In the genomic region with DNA sequence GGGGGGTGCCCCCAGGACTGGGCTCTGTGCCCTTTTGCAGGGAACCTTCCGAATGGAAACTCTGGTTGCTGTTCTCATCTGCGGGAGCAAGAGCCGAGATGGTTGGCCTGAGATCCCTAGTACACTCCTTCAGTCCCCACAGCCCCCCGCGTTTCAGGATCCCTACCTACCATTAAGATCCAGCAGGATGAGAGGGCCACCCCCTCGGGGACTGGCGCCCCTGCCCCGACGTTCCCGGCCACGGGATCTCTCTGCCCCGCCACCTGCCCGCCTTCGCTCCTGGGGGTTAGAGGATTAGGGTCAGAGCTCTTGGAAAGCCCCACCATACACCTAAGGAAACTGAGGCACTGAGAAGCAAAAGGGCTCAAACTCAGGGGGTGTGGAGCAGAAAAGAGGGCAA, we compare ENCODE assay signal across 9 cellular contexts. TPM values are rescaled to one million over a fixed set of nuclear protein-coding genes. Genes with fewer than 3 reads are reported as not detected.
A peak's percentile ranks its signal among the peaks of the same experiment; 100 is the strongest.
DNase-seq lines count a peak whose midpoint lies in the region; ATAC-seq and TF ChIP-seq lines count a peak whose summit lies in the region.
"Had no signal": no experiment of that assay in that cellular context is flagged by ENCODE, and none has a peak within 500 bp of the region (broad histone marks: within the 10 kb centered on the region; RNA-seq: fewer than 3 reads in every experiment).

No MANE protein-coding gene starts in this region.

- no peaks in the 10 kb centered on the region for H3K9me3 ChIP-seq in right cardiac atrium (ENCODE audit: control insufficient read depth, low read length)

- peak overlapping the region; percentile 90 for H3K27ac Mint-ChIP-seq in T-helper 2 cell treated with Interferon-gamma antibody and Interleukin-4, amounts not matched to agents 5 μg/mL and 100 μg/mL, for 36 hours
- H3K27ac Mint-ChIP-seq in activated CD8-positive, alpha-beta T cell treated with anti-CD3 and anti-CD28 coated beads for 36 hours = peak overlapping the region; percentile 88
- peak overlapping the region; percentile 76 for H3K27ac Mint-ChIP-seq in stimulated activated naive B cell treated with anti-CD40 and anti-IgM and Interleukin-4, amounts not matched to agents 10 μg/mL and 1 μg/mL and 100 μg/mL, for 72 hours

- no peaks in the 10 kb centered on the region for H3K27me3 Mint-ChIP-seq in T-helper 2 cell treated with Interferon-gamma antibody and Interleukin-4, amounts not matched to agents 5 μg/mL and 100 μg/mL, for 36 hours (ENCODE audit: low read depth)
- H3K27me3 Mint-ChIP-seq in activated CD8-positive, alpha-beta T cell treated with anti-CD3 and anti-CD28 coated beads for 36 hours = no peaks in the 10 kb centered on the region
- no peaks in the 10 kb centered on the region for H3K27me3 Mint-ChIP-seq in stimulated activated naive B cell treated with anti-CD40 and anti-IgM and Interleukin-4, amounts not matched to agents 10 μg/mL and 1 μg/mL and 100 μg/mL, for 72 hours

- no peak for DNase-seq in T-helper 2 cell treated with Interferon-gamma antibody and Interleukin-4, amounts not matched to agents 5 μg/mL and 100 μg/mL, for 36 hours (ENCODE audit: low spot score)
- DNase-seq in T-helper 2 cell (no peak), right cardiac atrium (peak in 2 of 3 donors; percentile 46 to 58), SIG-M5 treated with dmso at 0.1 percent for 504 hours (lab: John Stamatoyannopoulos, UW; ENCODE audit: unreplicated experiment) (no peak)
- DNase-seq in activated CD8-positive, alpha-beta T cell treated with anti-CD3 and anti-CD28 coated beads for 36 hours = no peak
- DNase-seq in stimulated activated naive B cell treated with anti-CD40 and anti-IgM and Interleukin-4, amounts not matched to agents 10 μg/mL and 1 μg/mL and 100 μg/mL, for 72 hours = no peak
- DNase-seq: ACHN had no signal

- no peak overlapping the region for H3K4me3 ChIP-seq in right cardiac atrium (ENCODE audit: low read length)

- intact Hi-C loops in activated CD8-positive, alpha-beta T cell treated with anti-CD3 and anti-CD28 coated beads for 36 hours (cut with micrococcal nuclease) = loop anchor here (10.0 kb wide), 1 partner anchor 238 kb away; a partner anchor contains a TSS
- intact Hi-C loops in right cardiac atrium (cut with DNase I) = loop anchor here in 1 of 4 donors (10.0 kb wide), 1 partner anchor 108 kb away; a partner anchor contains a TSS

- H3K36me3 Mint-ChIP-seq in T-helper 2 cell treated with Interferon-gamma antibody and Interleukin-4, amounts not matched to agents 5 μg/mL and 100 μg/mL, for 36 hours (ENCODE audit: low read depth) = peaks cover 14% of the 10 kb centered on the region
- peaks cover 14% of the 10 kb centered on the region for H3K36me3 Mint-ChIP-seq in activated CD8-positive, alpha-beta T cell treated with anti-CD3 and anti-CD28 coated beads for 36 hours (ENCODE audit: low read depth)
- H3K36me3 Mint-ChIP-seq in stimulated activated naive B cell treated with anti-CD40 and anti-IgM and Interleukin-4, amounts not matched to agents 10 μg/mL and 1 μg/mL and 100 μg/mL, for 72 hours = peaks cover 23 to 33% of the 10 kb centered on the region in 2 donors

- no peak for TF ChIP-seq CTCF in activated CD8-positive, alpha-beta T cell treated with anti-CD3 and anti-CD28 coated beads for 36 hours (IDR thresholded peaks at IDR 0.05)

- H3K4me1 ChIP-seq in right cardiac atrium (ENCODE audit: control insufficient read depth, insufficient read depth, low read length) = peaks cover 5% of the 10 kb centered on the region

- 77% methylated on average over 14 of the region's 14 CpGs for WGBS in right cardiac atrium

- peaks cover 29% of the 10 kb centered on the region for H3K4me1 Mint-ChIP-seq in T-helper 2 cell treated with Interferon-gamma antibody and Interleukin-4, amounts not matched to agents 5 μg/mL and 100 μg/mL, for 36 hours (ENCODE audit: low read depth)
- peaks cover 40% of the 10 kb centered on the region for H3K4me1 Mint-ChIP-seq in activated CD8-positive, alpha-beta T cell treated with anti-CD3 and anti-CD28 coated beads for 36 hours (ENCODE audit: low read depth)
- peaks cover 34 to 53% of the 10 kb centered on the region in 2 donors for H3K4me1 Mint-ChIP-seq in stimulated activated naive B cell treated with anti-CD40 and anti-IgM and Interleukin-4, amounts not matched to agents 10 μg/mL and 1 μg/mL and 100 μg/mL, for 72 hours

- CTCF ChIA-PET in activated CD8-positive, alpha-beta T cell treated with anti-CD3 and anti-CD28 coated beads for 36 hours (lab: Charles Lee) = interaction anchor here (1.6 to 2.5 kb wide), 3 partner anchors 9 to 86 kb away, joined by 4 to 17 read pairs (median 7); no protein-coding TSS in a partner anchor

- no peaks in the 10 kb centered on the region for H3K9me3 Mint-ChIP-seq in T-helper 2 cell treated with Interferon-gamma antibody and Interleukin-4, amounts not matched to agents 5 μg/mL and 100 μg/mL, for 36 hours
- H3K9me3 Mint-ChIP-seq in activated CD8-positive, alpha-beta T cell treated with anti-CD3 and anti-CD28 coated beads for 36 hours = no peaks in the 10 kb centered on the region
- no peaks in the 10 kb centered on the region for H3K9me3 Mint-ChIP-seq in stimulated activated naive B cell treated with anti-CD40 and anti-IgM and Interleukin-4, amounts not matched to agents 10 μg/mL and 1 μg/mL and 100 μg/mL, for 72 hours

- POLR2A ChIA-PET in activated CD8-positive, alpha-beta T cell treated with anti-CD3 and anti-CD28 coated beads for 36 hours (lab: Charles Lee) = interaction anchor here (0.9 to 8.1 kb wide), 5 partner anchors 9 to 122 kb away, joined by 3 to 64 read pairs (median 7); no protein-coding TSS in a partner anchor

- ATAC-seq in activated CD8-positive, alpha-beta T cell treated with anti-CD3 and anti-CD28 coated beads for 36 hours = no peak
- ATAC-seq in right cardiac atrium = no peak
- no peak for ATAC-seq in stimulated activated naive B cell treated with anti-CD40 and anti-IgM and Interleukin-4, amounts not matched to agents 10 μg/mL and 1 μg/mL and 100 μg/mL, for 72 hours (replicated peaks)
- no peak for ATAC-seq in GM18873 (IDR thresholded peaks at IDR 0.05; ENCODE audit: low FRiP score, unreplicated experiment)
- no peak for ATAC-seq in HG03565 (IDR thresholded peaks at IDR 0.05; ENCODE audit: unreplicated experiment)

- H3K4me3 Mint-ChIP-seq in T-helper 2 cell treated with Interferon-gamma antibody and Interleukin-4, amounts not matched to agents 5 μg/mL and 100 μg/mL, for 36 hours = peak overlapping the region; percentile 95
- H3K4me3 Mint-ChIP-seq in activated CD8-positive, alpha-beta T cell treated with anti-CD3 and anti-CD28 coated beads for 36 hours = peak overlapping the region; percentile 86
- peak overlapping the region; percentile 91 to 95 for H3K4me3 Mint-ChIP-seq in stimulated activated naive B cell treated with anti-CD40 and anti-IgM and Interleukin-4, amounts not matched to agents 10 μg/mL and 1 μg/mL and 100 μg/mL, for 72 hours

- no peaks in the 10 kb centered on the region for H3K27me3 ChIP-seq in right cardiac atrium (ENCODE audit: control insufficient read depth, insufficient read depth)

- H3K27ac ChIP-seq in right cardiac atrium (ENCODE audit: low read length) = no peak overlapping the region

RNA-seq across cellular contexts. Expression of a gene that starts 1.2 kb away (rescaled TPM):
- total RNA-seq in activated CD8-positive, alpha-beta T cell treated with anti-CD3 and anti-CD28 coated beads for 36 hours = 10 to 100 TPM; 21.8 to 23.6 TPM
- total RNA-seq in right cardiac atrium = 10 to 100 TPM; 20.6 to 31.7 (median 26.3) TPM
- 29.5 TPM for polyA plus RNA-seq in right cardiac atrium

RNA-seq across cellular contexts. Expression of a gene that starts 3.7 kb away (rescaled TPM):
- under 1 TPM; 0.31 to 0.32 TPM for total RNA-seq in activated CD8-positive, alpha-beta T cell treated with anti-CD3 and anti-CD28 coated beads for 36 hours
- 1 to 10 TPM; 7.4 to 9.8 (median 9.1) TPM for total RNA-seq in right cardiac atrium
- 13.1 TPM for polyA plus RNA-seq in right cardiac atrium

RNA-seq across cellular contexts. Expression of a gene that starts 30.7 kb away (rescaled TPM):
- 10 to 100 TPM; 21.1 to 22.0 TPM for total RNA-seq in activated CD8-positive, alpha-beta T cell treated with anti-CD3 and anti-CD28 coated beads for 36 hours
- 1 to 10 TPM; 5.1 to 8.4 (median 6.6) TPM for total RNA-seq in right cardiac atrium
- 8.3 TPM for polyA plus RNA-seq in right cardiac atrium

RNA-seq across cellular contexts. Expression of a gene that starts 56.2 kb away (rescaled TPM):
- 10 to 100 TPM in 1 of 2 experiments, 1 to 10 TPM in 1; 7.6 to 10.9 TPM for total RNA-seq in activated CD8-positive, alpha-beta T cell treated with anti-CD3 and anti-CD28 coated beads for 36 hours
- total RNA-seq in right cardiac atrium = 10 to 100 TPM; 11.8 to 14.6 (median 13.3) TPM
- 15.5 TPM for polyA plus RNA-seq in right cardiac atrium

Comparison
In these comparisons a context has a peak if more than half of its experiments do, and no peak if none do; other contexts are left out.
1. DNase-seq: peak in right cardiac atrium (2 of 3); none in T-helper 2 cell treated with Interferon-gamma antibody and Interleukin-4, amounts not matched to agents 5 μg/mL and 100 μg/mL, for 36 hours (single experiment), T-helper 2 cell (0 of 5), activated CD8-positive, alpha-beta T cell treated with anti-CD3 and anti-CD28 coated beads for 36 hours (single experiment), stimulated activated naive B cell treated with anti-CD40 and anti-IgM and Interleukin-4, amounts not matched to agents 10 μg/mL and 1 μg/mL and 100 μg/mL, for 72 hours (single experiment) and SIG-M5 treated with dmso at 0.1 percent for 504 hours (single experiment).
2. RNA of a gene that starts 3.7 kb away (total RNA-seq): 7.4 to 9.8 TPM in right cardiac atrium; 0.31 to 0.32 TPM in activated CD8-positive, alpha-beta T cell treated with anti-CD3 and anti-CD28 coated beads for 36 hours; every median in the first group is over 4 times any median in the second.
3. Peak in every context shown above with its lines, with median percentiles within 50 percentile points of each other: H3K27ac Mint-ChIP-seq and H3K4me3 Mint-ChIP-seq.